Comparison of ENCODE assay signal across 7 cellular contexts in the genomic region with DNA sequence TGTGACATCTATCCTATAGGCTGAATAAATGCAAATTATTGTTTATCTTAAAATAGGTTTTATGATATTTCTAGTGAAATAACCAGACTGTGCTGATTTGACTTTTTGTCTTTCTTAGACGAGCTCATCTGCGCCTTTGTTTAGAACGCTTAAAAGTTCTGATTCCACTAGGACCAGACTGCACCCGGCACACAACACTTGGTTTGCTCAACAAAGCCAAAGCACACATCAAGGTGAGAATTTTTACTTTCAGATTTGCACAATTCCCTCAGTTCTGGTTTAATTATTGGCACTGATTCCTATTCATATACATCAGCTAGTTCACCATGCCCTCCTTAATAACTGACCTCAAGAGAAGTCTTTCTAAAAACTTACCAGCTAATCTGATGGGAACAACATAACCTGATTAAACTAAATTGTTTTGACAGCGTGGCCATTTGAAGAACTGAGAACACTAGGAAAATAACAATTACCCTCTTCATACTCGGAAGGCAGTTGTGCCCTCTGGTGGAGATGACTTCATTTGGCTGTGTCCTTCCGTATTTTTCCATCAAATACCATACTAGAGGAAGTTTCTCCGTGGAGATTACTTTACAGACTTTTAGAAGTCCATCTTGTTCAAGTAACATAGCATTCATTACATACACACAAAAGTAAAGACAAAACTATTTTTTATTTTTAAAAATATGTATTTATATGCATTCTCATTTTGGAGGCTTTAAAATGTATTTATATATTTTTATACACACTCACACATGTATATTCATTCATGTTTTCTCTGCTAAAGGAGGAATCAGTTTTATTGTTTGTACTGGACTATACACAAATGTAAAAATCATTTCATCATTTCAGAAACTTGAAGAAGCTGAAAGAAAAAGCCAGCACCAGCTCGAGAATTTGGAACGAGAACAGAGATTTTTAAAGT. TPM values are rescaled to one million over a fixed set of nuclear protein-coding genes. Genes with fewer than 3 reads are reported as not detected.
DNase-seq lines count a peak whose midpoint lies in the region; ATAC-seq and TF ChIP-seq lines count a peak whose summit lies in the region.

No MANE protein-coding gene starts in this region.

- TF ChIP-seq CTCF in parathyroid adenoma (IDR thresholded peaks at IDR 0.05), result peak; percentile 84

- in situ Hi-C loops in G401 (cut with HindIII; ENCODE audit: low sequenced_read_pairs), result loop anchor here (25.0 kb wide), 1 partner anchor 142 kb away; no protein-coding TSS in a partner anchor

- no peak overlapping the region for H2AFZ ChIP-seq in parathyroid adenoma

- no peaks in the 10 kb centered on the region for H3K9me3 ChIP-seq in adipocyte (ENCODE audit: control insufficient read depth, low read length)
- no peaks in the 10 kb centered on the region for H3K9me3 ChIP-seq in parathyroid adenoma (ENCODE audit: control insufficient read depth, low read length)

- peak overlapping the region; percentile 27 for H3K9ac ChIP-seq in adipocyte (ENCODE audit: low read length)
- H3K9ac ChIP-seq in parathyroid adenoma, result no peak overlapping the region

- H3K4me2 ChIP-seq in parathyroid adenoma (ENCODE audit: low read length), result peak overlapping the region; percentile 29

- H3K4me3 ChIP-seq in adipocyte (ENCODE audit: low read length) (no peak overlapping the region), parathyroid adenoma (ENCODE audit: low read depth, low read length) (no peak overlapping the region)

- ATAC-seq in Right ventricle myocardium superior (ENCODE audit: poor library complexity), result peak; percentile 87
- ATAC-seq in GM19397 (IDR thresholded peaks at IDR 0.05; ENCODE audit: unreplicated experiment), result no peak

- DNase-seq in G401 (ENCODE audit: low spot score) (peak; percentile 88), HS-5 (ENCODE audit: low read depth) (peak; percentile 24), OCI-M1 (lab: John Stamatoyannopoulos, UW) (peak; percentile 91), adipocyte (ENCODE audit: low read depth) (peak; percentile 91), Right ventricle myocardium superior (no peak)

- H3K4me1 ChIP-seq in adipocyte (ENCODE audit: control insufficient read depth, insufficient read depth, low read length), result peaks cover 14% of the 10 kb centered on the region
- peaks cover 2% of the 10 kb centered on the region for H3K4me1 ChIP-seq in parathyroid adenoma

- H3K27ac ChIP-seq in parathyroid adenoma, result no peak overlapping the region

- H3K36me3 ChIP-seq in adipocyte (ENCODE audit: control insufficient read depth, insufficient read depth, low read length, severe bottlenecking), result no peaks in the 10 kb centered on the region
- no peaks in the 10 kb centered on the region for H3K36me3 ChIP-seq in parathyroid adenoma (ENCODE audit: control insufficient read depth, insufficient read depth, low read length)

- H3K79me2 ChIP-seq in parathyroid adenoma, result no peaks in the 10 kb centered on the region

- H3K27me3 ChIP-seq in adipocyte (replicated peaks; ENCODE audit: control insufficient read depth, insufficient read depth, low read length) (no peaks in the 10 kb centered on the region), parathyroid adenoma (ENCODE audit: control insufficient read depth, insufficient read depth, low read length) (no peaks in the 10 kb centered on the region)

- intact Hi-C loops in Right ventricle myocardium superior (cut with DNase I), result loop anchor here (5.0 kb wide), 2 partner anchors 72 to 142 kb away; a partner anchor contains a TSS

RNA-seq across cellular contexts. Expression of a gene that starts 25.4 kb away (rescaled TPM):
- 11.1 and 13.5 TPM in 2 replicates for total RNA-seq in G401 (2014; rRNA removed; shearing (Covaris generic))
- total RNA-seq in Right ventricle myocardium superior, result 25.0 TPM
